In genomic region chr3:156298014-156298413, GRCh38 we compare ENCODE assay signal across 29 cellular contexts.
"Had no signal": no experiment of that assay in that cellular context is flagged by ENCODE, and none has a peak within 500 bp of the region (broad histone marks: within the 10 kb centered on the region; RNA-seq: fewer than 3 reads in every experiment).

No MANE protein-coding gene starts in this region.

- H3K4me1 ChIP-seq: body of pancreas, colonic mucosa, foreskin keratinocyte had no signal

- H3K4me3 ChIP-seq: adrenal gland, body of pancreas, colonic mucosa, gastrocnemius medialis had no signal

- H3K9me3 ChIP-seq: adrenal gland, body of pancreas, colonic mucosa, gastrocnemius medialis had no signal

- DNase-seq: activated B cell treated with CpG ODN at 0.5 μM for 24 hours; activated CD4-positive, alpha-beta memory T cell treated with anti-CD3 and anti-CD28 coated beads for 36 hours; activated CD4-positive, alpha-beta T cell treated with anti-CD3 and anti-CD28 coated beads for 36 hours; activated CD4-positive, alpha-beta T cell treated with anti-CD3 and anti-CD28 coated beads, Interleukin-2, amount 10 ng/mL, durations not matched to agents 24 days and 14 days; activated CD4-positive, CD25-positive, alpha-beta regulatory T cell treated with anti-CD3 and anti-CD28 coated beads, Interleukin-2, amount 50 U/mL, for 72 hours; activated CD8-positive, alpha-beta memory T cell treated with anti-CD3 and anti-CD28 coated beads, Interleukin-2, amount 10 ng/mL, durations not matched to agents 7 days and 5 days; activated CD8-positive, alpha-beta memory T cell treated with anti-CD3 and anti-CD28 coated beads, Interleukin-2, amount 50 U/mL, for 4 hours; activated CD8-positive, alpha-beta T cell treated with anti-CD3 and anti-CD28 coated beads, Interleukin-2, amount 10 ng/mL, durations not matched to agents 7 days and 5 days; activated effector memory CD4-positive, alpha-beta T cell treated with anti-CD3 and anti-CD28 coated beads, Interleukin-2, amount 50 U/mL, for 16 hours; activated naive CD4-positive, alpha-beta T cell treated with anti-CD3 and anti-CD28 coated beads for 36 hours; activated naive CD8-positive, alpha-beta T cell treated with anti-CD3 and anti-CD28 coated beads for 36 hours; activated naive CD8-positive, alpha-beta T cell treated with anti-CD3 and anti-CD28 coated beads, Interleukin-2, amount 50 U/mL, for 24 hours; activated T-cell treated with anti-CD3 and anti-CD28 coated beads, Interleukin-2, amount 50 U/mL, for 1 hour; activated T-cell treated with anti-CD3 and anti-CD28 coated beads, Interleukin-2, amount 50 U/mL, for 48 hours; adrenal gland; aorta; body of pancreas; central memory CD4-positive, alpha-beta T cell; cerebellar nuclear complex; colonic mucosa; effector memory CD4-positive, alpha-beta T cell; endodermal cell; foreskin keratinocyte; gastrocnemius medialis; T-helper 1 cell; T-helper 17 cell; T1000; WERI-Rb-1 had no signal

- ATAC-seq: activated CD4-positive, alpha-beta T cell treated with anti-CD3 and anti-CD28 coated beads for 36 hours; activated CD8-positive, alpha-beta memory T cell treated with anti-CD3 and anti-CD28 coated beads, Interleukin-2, amount 10 ng/mL, durations not matched to agents 7 days and 5 days; activated CD8-positive, alpha-beta T cell treated with anti-CD3 and anti-CD28 coated beads, Interleukin-2, amount 10 ng/mL, durations not matched to agents 7 days and 5 days; activated naive CD8-positive, alpha-beta T cell treated with anti-CD3 and anti-CD28 coated beads, Interleukin-2, amount 50 U/mL, for 24 hours; body of pancreas; esophagus mucosa; foreskin keratinocyte; gastrocnemius medialis; T-helper 17 cell had no signal

- H3K27me3 ChIP-seq: adrenal gland, body of pancreas, colonic mucosa had no signal

- H3K36me3 ChIP-seq: adrenal gland, colonic mucosa, gastrocnemius medialis, WERI-Rb-1 had no signal

- H3K27ac ChIP-seq: adrenal gland, body of pancreas, colonic mucosa, foreskin keratinocyte, gastrocnemius medialis, WERI-Rb-1 had no signal
